In the genomic region with DNA sequence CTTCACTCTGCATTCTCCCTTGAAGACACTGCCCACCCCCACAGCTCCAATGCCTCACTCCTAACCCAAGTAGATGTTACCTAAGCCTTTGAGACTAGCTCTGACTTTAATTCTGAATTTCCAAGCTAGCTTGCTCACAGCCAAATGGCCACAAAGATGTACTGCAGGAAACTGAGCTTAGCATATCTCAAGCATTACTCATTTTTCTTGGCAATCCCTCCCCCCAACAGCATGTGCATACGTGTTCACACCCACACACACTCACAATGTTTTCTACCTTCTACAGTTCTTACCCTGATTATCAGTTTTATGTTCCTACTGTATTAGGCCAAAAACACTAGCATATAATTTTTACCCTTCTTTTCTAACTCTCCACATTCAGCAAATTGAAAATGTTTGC, we compare ENCODE assay signal across 15 cellular contexts. TPM values are rescaled to one million over a fixed set of nuclear protein-coding genes. Genes with fewer than 3 reads are reported as not detected.
DNase-seq lines count a peak whose midpoint lies in the region; ATAC-seq, FAIRE-seq and TF ChIP-seq lines count a peak whose summit lies in the region.
"Had no signal": no experiment of that assay in that cellular context is flagged by ENCODE, and none has a peak within 500 bp of the region (broad histone marks: within the 10 kb centered on the region; RNA-seq: fewer than 3 reads in every experiment).

No MANE protein-coding gene starts in this region.

- H2AFZ ChIP-seq in MM.1S (ENCODE audit: low read length), result no peak overlapping the region

- H3K27me3 ChIP-seq in MM.1S (replicated peaks; ENCODE audit: insufficient read depth, low read length), result no peaks in the 10 kb centered on the region

- peak; percentile 38 for FAIRE-seq in RCC 7860 (lab: Jason Lieb, UNC)
- FAIRE-seq: GM12892 had no signal

- H3K79me2 ChIP-seq in MM.1S (ENCODE audit: low read length), result no peaks in the 10 kb centered on the region

- no peaks in the 10 kb centered on the region for H3K4me1 ChIP-seq in MM.1S (ENCODE audit: low read length)

- DNase-seq in ELR (ENCODE audit: low read depth) (peak; percentile 87), RCC 7860 (ENCODE audit: low spot score) (peak; percentile 57), epithelial cell of esophagus (ENCODE audit: low read depth) (peak; percentile 93), myocyte (ENCODE audit: low read depth) (peak; percentile 28), iPS-NIHi11 (ENCODE audit: low spot score) (no peak), middle frontal gyrus (ENCODE audit: extremely low spot score, low spot score) (no peak), MM.1S (no peak)
- DNase-seq: activated CD4-positive, alpha-beta T cell treated with anti-CD3 and anti-CD28 coated beads, Interleukin-2, amount 50 U/mL, for 48 hours; dorsolateral prefrontal cortex; naive B cell; NCI-H1417 treated with DMSO at 0.1 percent for 48 hours; stimulated activated CD4-positive, alpha-beta T cell treated with anti-CD3 and anti-CD28 coated beads, Interleukin-12 subunit alpha, Interleukin-12 subunit beta, amount 100 ng/mL, for 4 hours had no signal

- H3K27ac ChIP-seq in MM.1S (ENCODE audit: low read length), result no peak overlapping the region
- H3K27ac ChIP-seq: dorsolateral prefrontal cortex, HL-60 had no signal

- H3K36me3 ChIP-seq in MM.1S (replicated peaks; ENCODE audit: insufficient read depth, low read length), result no peaks in the 10 kb centered on the region

- H3K9ac ChIP-seq in MM.1S (ENCODE audit: low read length), result no peak overlapping the region

- peak; percentile 64 for TF ChIP-seq CTCF in epithelial cell of esophagus (IDR thresholded peaks at IDR 0.05; ENCODE audit: insufficient read depth, low read depth, low read length, missing control alignments)
- no peak for TF ChIP-seq CTCF in MM.1S (IDR thresholded peaks at IDR 0.05; ENCODE audit: low read length)

- no peak overlapping the region for H3K4me2 ChIP-seq in MM.1S (ENCODE audit: low read depth, low read length)

- H3K9me2 ChIP-seq in MM.1S (replicated peaks; ENCODE audit: insufficient read depth, low read length), result no peaks in the 10 kb centered on the region

- ATAC-seq in GM18511 (IDR thresholded peaks at IDR 0.05; ENCODE audit: unreplicated experiment), result no peak

- H3K4me3 ChIP-seq in epithelial cell of esophagus (ENCODE audit: low read length) (no peak overlapping the region), MM.1S (ENCODE audit: low read length) (no peak overlapping the region)
- H3K4me3 ChIP-seq: dorsolateral prefrontal cortex had no signal

- no peaks in the 10 kb centered on the region for H3F3A ChIP-seq in MM.1S (ENCODE audit: insufficient read depth, low read length)

- H4K20me1 ChIP-seq in MM.1S (ENCODE audit: insufficient read depth, low read length), result no peaks in the 10 kb centered on the region

- no peaks in the 10 kb centered on the region for H3K9me3 ChIP-seq in MM.1S (replicated peaks; ENCODE audit: insufficient read depth, low read length)

RNA-seq across cellular contexts. Expression of gene GRIA1, which starts 13.7 kb away (rescaled TPM):
- 4.7 and 5.6 TPM in 2 replicates for total RNA-seq in myocyte
- 15.2 TPM for polyA plus RNA-seq in myocyte (2012)

Comparison
In these comparisons a context has a peak if more than half of its experiments do, and no peak if none do; other contexts are left out.
1. DNase-seq: peak in ELR (single experiment), RCC 7860 (single experiment), epithelial cell of esophagus (single experiment) and myocyte (single experiment); none in iPS-NIHi11 (single experiment), middle frontal gyrus (single experiment) and MM.1S (single experiment).